8 cellular contexts compared by ENCODE assay signal in the genomic region with DNA sequence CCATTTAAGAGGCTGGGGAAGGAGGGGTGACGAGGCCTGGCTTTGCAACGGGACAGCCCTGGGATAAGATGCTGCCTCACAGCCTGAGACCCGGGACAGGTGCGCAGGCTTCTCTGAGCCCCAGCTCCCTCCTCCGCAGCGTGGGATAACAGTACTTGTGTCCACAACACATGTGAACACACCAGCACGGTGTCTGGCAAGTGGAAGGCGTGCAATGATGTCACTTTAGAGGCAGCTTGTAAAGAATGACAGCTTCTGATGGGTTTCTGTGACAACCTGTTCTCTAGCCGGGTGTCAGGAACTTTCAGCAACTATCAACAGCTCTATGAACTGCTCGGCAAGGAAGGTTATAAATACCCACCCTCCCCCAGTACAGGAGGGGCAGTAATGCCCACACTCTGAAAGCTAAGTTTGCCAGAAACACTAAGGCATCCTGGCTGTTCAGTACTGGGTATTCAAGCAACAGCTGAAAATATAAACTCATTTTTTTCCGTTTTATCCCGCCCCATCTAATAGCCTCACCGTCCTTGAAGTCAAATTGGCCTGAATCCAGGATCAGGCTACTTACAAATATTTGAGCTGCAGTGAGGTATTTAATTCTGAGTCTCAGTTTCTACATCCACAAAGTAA. TPM values are rescaled to one million over a fixed set of nuclear protein-coding genes. Genes with fewer than 3 reads are reported as not detected.
DNase-seq lines count a peak whose midpoint lies in the region; ATAC-seq and TF ChIP-seq lines count a peak whose summit lies in the region.

No MANE protein-coding gene starts in this region.

- H3K9me3 Mint-ChIP-seq in activated T-cell treated with anti-CD3 and anti-CD28 coated beads, Interleukin-2, amount 50 U/mL, for 72 hours: no peaks in the 10 kb centered on the region

- H3K27me3 ChIP-seq in heart right ventricle (no peaks in the 10 kb centered on the region), skeletal muscle satellite cell (ENCODE audit: control insufficient read depth, insufficient read depth, low read length) (no peaks in the 10 kb centered on the region)

- H3K4me3 ChIP-seq in heart right ventricle (peak overlapping the region in 1 of 10 donors; percentile 6), skeletal muscle satellite cell (ENCODE audit: low read length) (peak overlapping the region; percentile 42)

- no peak for TF ChIP-seq CTCF in heart right ventricle (IDR thresholded peaks at IDR 0.05)

- 28 to 39% methylated on average over 13 of the region's 13 CpGs for WGBS in heart right ventricle, 2 donors

- peak overlapping the region; percentile 91 for H3K9ac ChIP-seq in skeletal muscle satellite cell (ENCODE audit: low read depth, low read length)

- H3K36me3 ChIP-seq in heart right ventricle (peaks cover 0 to 92% (median 20%) of the 10 kb centered on the region in 9 donors), skeletal muscle satellite cell (ENCODE audit: insufficient read depth, low read length) (peaks cover 80% of the 10 kb centered on the region)

- peak overlapping the region; percentile 99 for H3K27ac Mint-ChIP-seq in activated T-cell treated with anti-CD3 and anti-CD28 coated beads, Interleukin-2, amount 50 U/mL, for 72 hours

- no peak for ATAC-seq in activated T-cell treated with anti-CD3 and anti-CD28 coated beads, Interleukin-2, amount 50 U/mL, for 72 hours (replicated peaks in 1 of 2)
- ATAC-seq in heart right ventricle (peak in 7 of 8 donors; percentile 6 to 53 (median 11)), GM18870 (IDR thresholded peaks at IDR 0.05; ENCODE audit: unreplicated experiment) (no peak), HG02884 (IDR thresholded peaks at IDR 0.05; ENCODE audit: unreplicated experiment) (no peak)

- H3K27me3 Mint-ChIP-seq in activated T-cell treated with anti-CD3 and anti-CD28 coated beads, Interleukin-2, amount 50 U/mL, for 72 hours (ENCODE audit: low read depth): no peaks in the 10 kb centered on the region

- H3K4me1 ChIP-seq in heart right ventricle: peaks cover 94 to 100% (median 100%) of the 10 kb centered on the region in 9 donors
- H3K4me1 ChIP-seq in skeletal muscle satellite cell (ENCODE audit: control insufficient read depth, insufficient read depth, low read length): peaks cover 99% of the 10 kb centered on the region

- H3K36me3 Mint-ChIP-seq in activated T-cell treated with anti-CD3 and anti-CD28 coated beads, Interleukin-2, amount 50 U/mL, for 72 hours (ENCODE audit: insufficient read depth in 2 of 2): peaks cover 24 to 48% of the 10 kb centered on the region in 2 donors

- H3K4me3 Mint-ChIP-seq in activated T-cell treated with anti-CD3 and anti-CD28 coated beads, Interleukin-2, amount 50 U/mL, for 72 hours: peak overlapping the region; percentile 91 to 93

- DNase-seq in HS-27A (ENCODE audit: low read depth): peak; percentile 47
- no peak for DNase-seq in activated T-cell treated with anti-CD3 and anti-CD28 coated beads, Interleukin-2, amount 50 U/mL, for 72 hours
- DNase-seq in heart right ventricle: peak in 1 of 2 donors; percentile 67
- no peak for DNase-seq in T1000 (lab: John Stamatoyannopoulos, UW)
- DNase-seq in NK-92 treated with Interleukin-12 subunit alpha and Interleukin-12 subunit beta, amount 100 ng/mL, for 24 hours (lab: John Stamatoyannopoulos, UW): no peak

- peak overlapping the region; percentile 71 for H3K4me2 ChIP-seq in skeletal muscle satellite cell (ENCODE audit: low read length)

- H3K9me3 ChIP-seq in heart right ventricle (no peaks in the 10 kb centered on the region), skeletal muscle satellite cell (replicated peaks; ENCODE audit: low read length) (no peaks in the 10 kb centered on the region)

- intact Hi-C loops in heart right ventricle (cut with DNase I): loop anchor here in 7 of 10 donors (1.0 to 10.0 kb wide), 5 partner anchors 39 to 137 kb away; a partner anchor contains a TSS

- H3K4me1 Mint-ChIP-seq in activated T-cell treated with anti-CD3 and anti-CD28 coated beads, Interleukin-2, amount 50 U/mL, for 72 hours (ENCODE audit: low read depth): peaks cover 60% of the 10 kb centered on the region

- peak overlapping the region; percentile 84 to 98 (median 96) for H3K27ac ChIP-seq in heart right ventricle

RNA-seq across cellular contexts. Expression of a gene that starts 59.7 kb away (rescaled TPM):
- 100 to 1,000 TPM; 529 to 662 TPM for total RNA-seq in activated T-cell treated with anti-CD3 and anti-CD28 coated beads, Interleukin-2, amount 50 U/mL, for 72 hours
- total RNA-seq in heart right ventricle: 100 to 1,000 TPM; 132 to 345 (median 189) TPM
- polyA plus RNA-seq in heart right ventricle: 100 to 1,000 TPM; 134 to 243 TPM
- total RNA-seq in skeletal muscle satellite cell (2012; rRNA removed): 248 and 329 TPM in 2 replicates

Comparison
In these comparisons a context has a peak if more than half of its experiments do, and no peak if none do; other contexts are left out.
1. ATAC-seq: peak in heart right ventricle (7 of 8); none in activated T-cell treated with anti-CD3 and anti-CD28 coated beads, Interleukin-2, amount 50 U/mL, for 72 hours (0 of 2), GM18870 (single experiment) and HG02884 (single experiment).